1 cellular context compared by ENCODE assay signal in the genomic region with DNA sequence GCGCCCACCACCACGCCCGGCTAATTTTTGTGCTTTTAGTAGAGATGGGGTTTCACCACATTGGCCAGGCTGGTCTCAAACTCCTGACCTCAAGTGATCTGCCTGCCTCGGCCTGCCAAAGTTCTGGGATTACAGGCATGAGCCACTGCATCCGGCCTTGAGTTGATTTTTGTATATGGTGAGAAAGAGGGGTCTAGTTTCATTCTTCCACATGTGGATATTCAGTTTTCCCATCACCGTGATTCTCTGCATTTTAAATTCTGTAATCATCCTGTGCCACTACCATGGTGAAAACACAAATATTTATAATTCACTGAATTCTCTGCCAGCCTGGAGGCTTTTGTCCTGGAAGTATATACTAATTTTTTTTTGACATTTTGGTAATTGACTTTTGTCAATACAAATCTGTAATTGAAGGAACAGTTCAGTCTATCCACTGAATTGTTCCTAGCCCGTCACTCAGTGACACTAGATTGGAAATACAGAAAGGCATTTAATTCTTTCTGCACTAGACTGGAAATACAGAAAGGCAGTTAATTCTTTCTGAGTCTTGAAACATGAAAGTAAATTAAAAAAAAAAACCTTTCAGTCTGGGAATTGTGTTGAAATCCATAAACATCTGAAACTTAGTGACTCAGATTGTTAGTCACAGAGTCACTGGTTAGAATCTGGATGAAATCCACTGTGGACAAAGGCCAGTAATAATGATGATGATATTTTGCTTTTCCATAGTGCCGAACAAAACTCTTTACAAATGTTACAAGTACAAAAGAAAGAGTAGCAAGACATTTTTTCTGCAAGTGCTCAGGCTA.
TF ChIP-seq lines count a peak whose summit lies in the region.

No MANE protein-coding gene starts in this region.

TF ChIP-seq in HepG2, 621 proteins besides CTCF, POLR2A, EP300 and RAD21 (continued from another document):
- TF ChIP-seq, protein P1, sequence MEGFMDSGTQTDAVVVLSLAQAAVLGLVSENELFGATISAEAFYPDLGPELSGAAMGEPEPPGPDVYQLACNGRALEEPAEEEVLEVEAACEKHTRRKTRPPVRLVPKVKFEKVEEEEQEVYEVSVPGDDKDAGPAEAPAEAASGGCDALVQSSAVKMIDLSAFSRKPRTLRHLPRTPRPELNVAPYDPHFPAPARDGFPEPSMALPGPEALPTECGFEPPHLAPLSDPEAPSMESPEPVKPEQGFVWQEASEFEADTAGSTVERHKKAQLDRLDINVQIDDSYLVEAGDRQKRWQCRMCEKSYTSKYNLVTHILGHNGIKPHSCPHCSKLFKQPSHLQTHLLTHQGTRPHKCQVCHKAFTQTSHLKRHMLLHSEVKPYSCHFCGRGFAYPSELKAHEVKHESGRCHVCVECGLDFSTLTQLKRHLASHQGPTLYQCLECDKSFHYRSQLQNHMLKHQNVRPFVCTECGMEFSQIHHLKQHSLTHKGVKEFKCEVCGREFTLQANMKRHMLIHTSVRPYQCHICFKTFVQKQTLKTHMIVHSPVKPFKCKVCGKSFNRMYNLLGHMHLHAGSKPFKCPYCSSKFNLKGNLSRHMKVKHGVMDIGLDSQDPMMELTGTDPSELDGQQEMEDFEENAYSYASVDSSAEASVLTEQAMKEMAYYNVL (CRISPR knock-in tag; IDR thresholded peaks at IDR 0.05; ENCODE audit: borderline replicate concordance): no peak
